In the genomic region with DNA sequence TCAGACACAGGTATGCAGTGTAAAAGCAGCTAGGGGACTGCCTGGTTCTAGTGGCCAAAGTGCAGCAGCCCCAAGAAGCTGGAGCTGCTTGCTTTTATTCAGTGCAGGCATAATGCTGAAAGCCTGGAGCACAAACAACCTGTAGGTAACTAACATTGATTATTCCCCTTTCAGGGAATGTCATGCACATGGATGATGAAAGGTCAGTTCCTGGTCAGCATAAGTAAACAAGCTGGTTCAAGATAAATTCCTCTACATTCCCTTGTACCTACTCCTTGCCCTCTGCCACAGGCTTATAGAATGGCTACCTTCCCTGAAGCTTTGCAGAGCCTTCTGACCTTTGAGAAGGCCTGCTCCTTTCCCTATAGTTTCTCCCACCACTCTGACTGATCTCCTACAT, we compare ENCODE assay signal across 1 cellular context.
TF ChIP-seq lines count a peak whose summit lies in the region.

No MANE protein-coding gene starts in this region.

TF ChIP-seq in liver, 16 proteins besides CTCF, POLR2A, EP300 and RAD21 (continued from another document):
- TF ChIP-seq, protein P1, sequence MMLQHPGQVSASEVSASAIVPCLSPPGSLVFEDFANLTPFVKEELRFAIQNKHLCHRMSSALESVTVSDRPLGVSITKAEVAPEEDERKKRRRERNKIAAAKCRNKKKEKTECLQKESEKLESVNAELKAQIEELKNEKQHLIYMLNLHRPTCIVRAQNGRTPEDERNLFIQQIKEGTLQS (IDR thresholded peaks at IDR 0.05) = peak; percentile 38
- TF ChIP-seq SP1 (IDR thresholded peaks at IDR 0.05) (peak; percentile 14), HNF4G (IDR thresholded peaks at IDR 0.05) (no peak)
